ENCODE assay signal across 27 cellular contexts in the genomic region with DNA sequence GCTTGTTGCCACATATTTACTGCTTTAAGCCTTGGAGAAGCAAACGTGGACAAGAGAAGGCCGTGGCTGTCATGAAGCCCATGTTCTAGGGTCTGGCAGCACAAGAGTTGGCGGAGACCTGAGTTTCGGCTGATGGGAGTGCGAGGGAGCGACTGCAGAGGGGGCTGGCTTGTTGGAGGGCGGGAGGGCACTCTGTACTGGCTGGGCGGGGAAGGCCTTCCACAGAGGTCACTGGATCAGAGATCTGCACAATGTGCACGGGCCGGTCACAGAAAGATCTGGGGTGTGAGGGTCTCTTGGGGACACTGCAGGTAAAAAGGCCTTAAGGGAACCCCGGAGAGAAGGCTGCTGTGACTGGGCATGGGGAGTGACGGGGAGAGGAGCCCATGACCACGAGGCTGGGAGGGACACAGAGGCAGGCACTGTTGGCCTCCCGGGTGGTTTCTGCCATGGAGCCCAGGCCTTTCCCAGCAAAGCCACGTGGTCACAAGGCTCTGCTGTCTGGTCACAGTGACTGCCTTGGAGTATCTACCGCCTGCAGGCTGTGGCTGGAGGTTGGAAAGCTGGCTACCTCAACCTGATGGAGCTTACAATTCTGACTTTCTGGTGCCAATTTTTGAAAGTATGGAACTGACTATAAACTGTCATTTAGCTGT. TPM values are rescaled to one million over a fixed set of nuclear protein-coding genes. Genes with fewer than 3 reads are reported as not detected.
"Had no signal": no experiment of that assay in that cellular context is flagged by ENCODE, and none has a peak within 500 bp of the region (broad histone marks: within the 10 kb centered on the region; RNA-seq: fewer than 3 reads in every experiment).

No MANE protein-coding gene starts in this region.

- H3K9me3 Mint-ChIP-seq: activated CD8-positive, alpha-beta T cell treated with anti-CD3 and anti-CD28 coated beads for 36 hours; activated T-cell treated with anti-CD3 and anti-CD28 coated beads, Interleukin-2, amount 50 U/mL, for 4 hours; activated T-helper 17 cell treated with anti-CD3 and anti-CD28 coated beads, Interleukin-2, amount 50 U/mL, for 72 hours; central memory CD8-positive, alpha-beta T cell; effector memory CD8-positive, alpha-beta T cell had no signal

- H3K27ac Mint-ChIP-seq: activated CD8-positive, alpha-beta T cell treated with anti-CD3 and anti-CD28 coated beads for 36 hours; activated naive CD8-positive, alpha-beta T cell; activated T-helper 17 cell treated with anti-CD3 and anti-CD28 coated beads, Interleukin-2, amount 50 U/mL, for 72 hours; effector memory CD8-positive, alpha-beta T cell had no signal

- H3K4me1 Mint-ChIP-seq: activated T-helper 17 cell treated with anti-CD3 and anti-CD28 coated beads, Interleukin-2, amount 50 U/mL, for 72 hours; central memory CD8-positive, alpha-beta T cell had no signal

- DNase-seq: activated CD4-positive, alpha-beta T cell treated with anti-CD3 and anti-CD28 coated beads for 48 hours; activated CD4-positive, alpha-beta T cell treated with anti-CD3 and anti-CD28 coated beads, Interleukin-2, amount 50 U/mL, for 1 hour; activated CD4-positive, alpha-beta T cell treated with anti-CD3 and anti-CD28 coated beads, Interleukin-2, amount 50 U/mL, for 48 hours; activated CD4-positive, CD25-positive, alpha-beta regulatory T cell; activated CD8-positive, alpha-beta memory T cell treated with anti-CD3 and anti-CD28 coated beads for 24 hours; activated CD8-positive, alpha-beta T cell treated with anti-CD3 and anti-CD28 coated beads for 36 hours; activated effector memory CD4-positive, alpha-beta T cell treated with Interleukin-2 at 50 U/mL for 16 hours; activated gamma-delta T cell treated with Interleukin-2 at 50 U/mL for 16 hours; activated naive CD4-positive, alpha-beta T cell treated with anti-CD3 and anti-CD28 coated beads, Interleukin-2, amount 50 U/mL, for 16 hours; activated naive CD4-positive, alpha-beta T cell treated with Interleukin-2 at 50 U/mL for 16 hours; activated T-cell treated with anti-CD3 and anti-CD28 coated beads, Interleukin-2, amount 50 U/mL, for 4 hours; amniotic stem cell; anterior cingulate cortex; brain microvascular endothelial cell; cortex of kidney; dermis blood vessel endothelial cell; effector CD4-positive, alpha-beta T cell; effector memory CD8-positive, alpha-beta T cell; erythroblast; foreskin keratinocyte; gastrocnemius medialis; T-helper 2 cell had no signal

- H3K27ac ChIP-seq: brain microvascular endothelial cell, esophagus muscularis mucosa, foreskin keratinocyte, gastrocnemius medialis had no signal

- H3K36me3 ChIP-seq: brain microvascular endothelial cell, esophagus muscularis mucosa, gastrocnemius medialis had no signal

- H3K27me3 ChIP-seq: foreskin keratinocyte had no signal

- H3K4me1 ChIP-seq: foreskin keratinocyte, gastrocnemius medialis had no signal

- H3K4me3 ChIP-seq: esophagus muscularis mucosa, gastrocnemius medialis had no signal

- H3K9me3 ChIP-seq: esophagus muscularis mucosa, gastrocnemius medialis had no signal

- H3K4me3 Mint-ChIP-seq: activated CD8-positive, alpha-beta T cell treated with anti-CD3 and anti-CD28 coated beads for 36 hours; activated naive CD8-positive, alpha-beta T cell; activated T-cell treated with anti-CD3 and anti-CD28 coated beads, Interleukin-2, amount 50 U/mL, for 4 hours; activated T-helper 17 cell treated with anti-CD3 and anti-CD28 coated beads, Interleukin-2, amount 50 U/mL, for 72 hours; central memory CD8-positive, alpha-beta T cell; effector memory CD8-positive, alpha-beta T cell had no signal

RNA-seq across cellular contexts. Expression of a gene that starts 23.8 kb away (rescaled TPM):
- total RNA-seq: activated T-helper 17 cell treated with anti-CD3 and anti-CD28 coated beads, Interleukin-2, amount 50 U/mL, for 72 hours; T-helper 1 cell treated with Interleukin-12 subunit alpha and Interleukin-12 subunit beta and Interleukin-4 antibody, amounts not matched to agents 30 ng/mL and 1 ng/mL, for 36 hours had no signal
